ENCODE assay signal across 1 cellular context in the genomic region with DNA sequence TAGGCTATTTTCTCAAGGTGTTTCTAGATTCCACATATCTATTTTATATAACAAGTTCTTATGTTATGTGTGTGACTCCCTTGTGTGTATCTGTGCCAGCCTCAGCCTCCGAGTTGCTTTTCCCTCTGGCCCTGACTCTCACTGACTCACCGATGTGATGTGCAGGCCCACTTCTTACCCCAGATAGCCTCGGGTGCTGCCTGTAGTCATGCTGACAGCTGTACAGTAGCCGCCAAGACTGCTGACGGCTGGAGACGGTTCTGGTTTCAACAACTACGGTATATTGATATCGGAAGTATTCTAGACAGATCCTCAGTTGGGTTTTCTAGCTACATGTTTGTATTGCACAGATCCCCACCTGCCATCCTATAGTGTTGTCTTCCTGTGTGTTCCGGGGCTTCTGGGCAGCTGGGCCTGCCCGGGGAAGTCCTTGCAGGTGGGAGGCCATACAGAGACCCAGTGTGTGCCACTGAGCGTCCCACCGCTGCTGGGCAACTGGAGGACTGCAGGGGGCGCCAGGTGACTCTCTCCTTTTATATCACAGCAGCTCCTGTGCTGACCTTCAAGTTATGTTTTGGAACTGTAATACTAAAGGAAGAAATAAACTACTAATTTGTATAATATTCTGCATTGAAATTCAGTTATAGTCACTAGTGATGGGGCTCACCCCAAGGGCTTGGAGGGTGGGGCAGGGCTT.
A peak's percentile ranks its signal among the peaks of the same experiment; 100 is the strongest.
TF ChIP-seq lines count a peak whose summit lies in the region.

No MANE protein-coding gene starts in this region.

TF ChIP-seq in SK-N-SH, 30 proteins besides CTCF, POLR2A, EP300 and RAD21:
- TF ChIP-seq, protein P1, sequence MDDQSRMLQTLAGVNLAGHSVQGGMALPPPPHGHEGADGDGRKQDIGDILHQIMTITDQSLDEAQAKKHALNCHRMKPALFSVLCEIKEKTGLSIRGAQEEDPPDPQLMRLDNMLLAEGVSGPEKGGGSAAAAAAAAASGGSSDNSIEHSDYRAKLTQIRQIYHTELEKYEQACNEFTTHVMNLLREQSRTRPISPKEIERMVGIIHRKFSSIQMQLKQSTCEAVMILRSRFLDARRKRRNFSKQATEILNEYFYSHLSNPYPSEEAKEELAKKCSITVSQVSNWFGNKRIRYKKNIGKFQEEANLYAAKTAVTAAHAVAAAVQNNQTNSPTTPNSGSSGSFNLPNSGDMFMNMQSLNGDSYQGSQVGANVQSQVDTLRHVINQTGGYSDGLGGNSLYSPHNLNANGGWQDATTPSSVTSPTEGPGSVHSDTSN (IDR thresholded peaks at IDR 0.05) = peak; percentile 34
- TF ChIP-seq SMC3 (IDR thresholded peaks at IDR 0.05; ENCODE audit: low read depth, low read length) = peak; percentile 40
